ENCODE assay signal across 14 cellular contexts in the genomic region with DNA sequence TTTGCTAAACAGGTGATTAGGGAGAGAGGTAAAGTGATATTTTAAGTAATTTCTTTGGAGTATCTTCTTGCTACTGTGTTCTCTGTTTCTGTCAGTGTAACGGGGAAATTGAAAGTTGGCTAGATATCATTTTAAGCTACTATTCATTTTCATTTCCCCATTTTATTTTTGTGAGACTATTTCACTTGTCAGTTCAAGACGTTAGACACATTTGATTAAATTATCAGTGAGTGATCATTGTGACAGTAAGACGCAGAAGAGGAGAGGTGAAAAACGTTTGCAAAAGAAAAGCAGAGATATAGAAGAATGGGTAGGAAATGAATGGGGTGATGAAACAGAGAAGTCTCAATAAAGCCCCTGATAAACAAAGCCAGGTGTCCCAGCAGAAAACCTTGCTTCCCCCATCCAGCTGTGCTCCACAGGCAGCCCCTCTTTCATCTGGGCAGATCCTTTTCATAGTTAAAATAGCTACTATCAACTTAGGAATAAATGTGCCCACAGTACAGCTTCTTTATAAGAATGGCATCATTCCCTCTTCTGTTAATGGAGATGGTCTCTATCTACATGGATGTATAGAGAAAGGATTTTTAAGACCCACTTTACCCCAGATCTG.
DNase-seq lines count a peak whose midpoint lies in the region; ATAC-seq and TF ChIP-seq lines count a peak whose summit lies in the region.
"Had no signal": no experiment of that assay in that cellular context is flagged by ENCODE, and none has a peak within 500 bp of the region (broad histone marks: within the 10 kb centered on the region; RNA-seq: fewer than 3 reads in every experiment).

No MANE protein-coding gene starts in this region.

- DNase-seq in PC-9 (no peak), nephron progenitor cell (no peak), left colon (no peak), sciatic nerve (ENCODE audit: low spot score) (no peak)
- DNase-seq: activated CD4-positive, alpha-beta T cell treated with anti-CD3 and anti-CD28 coated beads, Interleukin-2, amount 10 ng/mL, durations not matched to agents 24 days and 14 days; anterior cingulate cortex; right lobe of liver; SHP77; stimulated activated CD8-positive, alpha-beta memory T cell treated with anti-CD3 and anti-CD28 coated beads, Interleukin-4, amount 100 ng/mL, for 48 hours had no signal

- no peak overlapping the region for H3K4me3 Mint-ChIP-seq in nephron progenitor cell
- H3K4me3 Mint-ChIP-seq: activated CD4-positive, alpha-beta T cell treated with anti-CD3 and anti-CD28 coated beads, Interleukin-2, amount 10 ng/mL, durations not matched to agents 24 days and 14 days had no signal

- peaks cover 7% of the 10 kb centered on the region for H3K36me3 Mint-ChIP-seq in nephron progenitor cell (ENCODE audit: low read depth)

- H3K27ac Mint-ChIP-seq in nephron progenitor cell, result no peak overlapping the region
- H3K27ac Mint-ChIP-seq: activated CD4-positive, alpha-beta T cell treated with anti-CD3 and anti-CD28 coated beads, Interleukin-2, amount 10 ng/mL, durations not matched to agents 24 days and 14 days had no signal

- TF ChIP-seq CTCF in OCI-LY3 (IDR thresholded peaks at IDR 0.05; ENCODE audit: low read depth, low read length) (no peak), PC-9 (conservative IDR thresholded peaks at IDR 0.05) (no peak), nephron progenitor cell (IDR thresholded peaks at IDR 0.05) (no peak)

- intact Hi-C loops in PC-9 (cut with micrococcal nuclease; ENCODE audit: unreplicated experiment), result no loop called here
- intact Hi-C loops in left colon (cut with DNase I, micrococcal nuclease), result no loop called here
- intact Hi-C loops in sciatic nerve (cut with DNase I), result no loop called here

- POLR2A ChIA-PET in PC-9 (lab: Charles Lee; ENCODE audit: unreplicated experiment), result no interaction called here

- peaks cover 53% of the 10 kb centered on the region for H3K9me3 Mint-ChIP-seq in nephron progenitor cell

- peaks cover 14% of the 10 kb centered on the region; the same call in 1 of the 2 replicates for H3K9me3 ChIP-seq in OCI-LY3 (ENCODE audit: insufficient read depth, low read length)
- no peaks in the 10 kb centered on the region for H3K9me3 ChIP-seq in PC-9 (ENCODE audit: insufficient read depth, low read depth)
- H3K9me3 ChIP-seq: right lobe of liver had no signal

- H3K9ac ChIP-seq in OCI-LY3 (ENCODE audit: low read length), result no peak overlapping the region

- peaks cover 2% of the 10 kb centered on the region for H3K4me1 Mint-ChIP-seq in nephron progenitor cell

- H3K4me3 ChIP-seq in OCI-LY3 (ENCODE audit: low read length) (peak overlapping the region; percentile 19; the same call in 1 of the 2 replicates), PC-9 (no peak overlapping the region)
- H3K4me3 ChIP-seq: lung, right lobe of liver had no signal

- H2AFZ ChIP-seq in OCI-LY3 (ENCODE audit: low read depth, low read length) (no peak overlapping the region), PC-9 (no peak overlapping the region)

- CTCF ChIA-PET in PC-9 (lab: Charles Lee), result no interaction called here

- H3K36me3 ChIP-seq in OCI-LY3 (replicated peaks; ENCODE audit: low read depth, low read length) (peaks cover 4% of the 10 kb centered on the region), PC-9 (ENCODE audit: low read depth) (no peaks in the 10 kb centered on the region)
- H3K36me3 ChIP-seq: right lobe of liver had no signal

- H3K4me2 ChIP-seq in OCI-LY3 (ENCODE audit: low read length), result peak overlapping the region; percentile 69
- H3K4me2 ChIP-seq in PC-9, result no peak overlapping the region

- H3K27ac ChIP-seq in OCI-LY3 (ENCODE audit: low read length) (no peak overlapping the region), PC-9 (no peak overlapping the region)
- H3K27ac ChIP-seq: right lobe of liver had no signal

- no peaks in the 10 kb centered on the region for H3K9me2 ChIP-seq in PC-9 (ENCODE audit: insufficient read depth)

- H3F3A ChIP-seq in PC-9 (ENCODE audit: insufficient read depth, low read depth), result no peaks in the 10 kb centered on the region

- no TSS peak for BruUV-seq in PC-9 (replicated peaks; lab: Mats Ljungman, UMichigan)

- H3K79me2 ChIP-seq in OCI-LY3 (ENCODE audit: low read length) (no peaks in the 10 kb centered on the region), PC-9 (ENCODE audit: low read depth) (no peaks in the 10 kb centered on the region)

- no peaks in the 10 kb centered on the region for H3K27me3 ChIP-seq in OCI-LY3 (ENCODE audit: low read depth, low read length)
- no peaks in the 10 kb centered on the region for H3K27me3 ChIP-seq in PC-9 (ENCODE audit: insufficient read depth, low read depth)
- H3K27me3 ChIP-seq: right lobe of liver had no signal

- H3K4me1 ChIP-seq in OCI-LY3 (ENCODE audit: low read length), result peaks cover 46% of the 10 kb centered on the region
- no peaks in the 10 kb centered on the region for H3K4me1 ChIP-seq in PC-9 (replicated peaks; ENCODE audit: insufficient read depth)
- H3K4me1 ChIP-seq: right lobe of liver had no signal

- peaks cover 6% of the 10 kb centered on the region for H3K27me3 Mint-ChIP-seq in nephron progenitor cell (ENCODE audit: low read depth, poor library complexity)
- H3K27me3 Mint-ChIP-seq: activated CD4-positive, alpha-beta T cell treated with anti-CD3 and anti-CD28 coated beads, Interleukin-2, amount 10 ng/mL, durations not matched to agents 24 days and 14 days had no signal

- H4K20me1 ChIP-seq in OCI-LY3 (ENCODE audit: insufficient read depth, low read length), result no peaks in the 10 kb centered on the region
- no peaks in the 10 kb centered on the region for H4K20me1 ChIP-seq in PC-9 (ENCODE audit: insufficient read depth)

- ATAC-seq in GM18502 (IDR thresholded peaks at IDR 0.05; ENCODE audit: poor library complexity, unreplicated experiment), result peak; percentile 63
- ATAC-seq in GM21381 (IDR thresholded peaks at IDR 0.05; ENCODE audit: unreplicated experiment), result peak; percentile 63
- peak; percentile 75 for ATAC-seq in HG03066 (IDR thresholded peaks at IDR 0.05; ENCODE audit: low read depth, unreplicated experiment)
- no peak for ATAC-seq in left colon
- no peak for ATAC-seq in sciatic nerve
- ATAC-seq: right lobe of liver had no signal

Comparison
In these comparisons a context has a peak if more than half of its experiments do, and no peak if none do; other contexts are left out.
1. ATAC-seq: peak in GM18502 (single experiment), GM21381 (single experiment) and HG03066 (single experiment); none in left colon (single experiment) and sciatic nerve (single experiment).